7 cellular contexts compared by ENCODE assay signal in the genomic region with DNA sequence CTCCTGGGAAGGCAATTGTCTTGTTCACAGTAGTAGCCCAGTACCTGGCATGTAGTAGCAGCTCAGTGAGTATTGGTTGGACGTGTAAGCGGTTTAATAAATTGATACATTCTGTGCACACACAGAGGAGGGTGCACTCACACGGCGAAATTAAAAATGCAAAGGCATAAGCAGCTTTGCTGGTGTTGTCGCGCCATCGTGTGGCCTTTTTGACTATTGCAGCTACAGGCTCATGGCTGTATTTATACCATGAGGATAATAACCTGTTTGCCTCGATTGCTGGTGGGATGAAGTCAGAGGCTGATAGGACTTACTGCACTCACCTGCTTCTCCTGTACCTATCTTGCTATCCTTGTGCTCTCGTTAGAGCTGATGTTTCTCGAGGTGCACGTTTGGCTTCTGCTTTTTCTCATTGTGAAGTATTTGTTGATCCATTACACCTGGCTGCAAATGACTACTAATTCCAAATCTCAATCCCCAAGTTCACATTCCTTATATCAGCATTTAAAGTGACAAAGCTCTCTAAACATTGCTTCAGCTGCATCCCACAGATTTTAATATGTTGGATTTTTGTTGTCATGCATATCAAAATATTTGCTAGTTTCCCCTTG.
DNase-seq lines count a peak whose midpoint lies in the region; ATAC-seq, FAIRE-seq and TF ChIP-seq lines count a peak whose summit lies in the region.

No MANE protein-coding gene starts in this region.

- peak; percentile 91 for ATAC-seq in HG02642 (IDR thresholded peaks at IDR 0.05; ENCODE audit: poor library complexity, unreplicated experiment)

- TF ChIP-seq POLR2A in GM12891 (IDR thresholded peaks at IDR 0.05; ENCODE audit: low read depth, low read length), result no peak

- H3K4me3 Mint-ChIP-seq in brain, result no peak overlapping the region

- peak overlapping the region in 1 of 5 experiments; percentile 53 for H3K27ac Mint-ChIP-seq in brain

- FAIRE-seq in GM12891 (lab: Jason Lieb, UNC), result peak; percentile 93

- peaks cover 34% of the 10 kb centered on the region for H3K27me3 Mint-ChIP-seq in brain

- peaks cover 5% of the 10 kb centered on the region for H3K4me1 Mint-ChIP-seq in brain

- peaks cover 3% of the 10 kb centered on the region for H3K36me3 Mint-ChIP-seq in brain

- peaks cover 9 to 19% (median 15%) of the 10 kb centered on the region in 5 experiments for H3K9me3 Mint-ChIP-seq in brain

- peak; percentile 99 for TF ChIP-seq CTCF in brain (conservative IDR thresholded peaks at IDR 0.05)

- DNase-seq in GM12891 (ENCODE audit: insufficient read length, low spot score), result peak; percentile 37
- DNase-seq in NCI-H1694 (lab: John Stamatoyannopoulos, UW), result peak; percentile 43
- DNase-seq in T-helper 9 cell, result peak; percentile 48
- DNase-seq in inferior parietal cortex (ENCODE audit: extremely low spot score), result peak; percentile 92
- DNase-seq in stimulated activated CD4-positive, alpha-beta T cell treated with anti-CD3 and anti-CD28 coated beads, Interleukin-15, amount 100 ng/mL, for 48 hours (ENCODE audit: low read depth in 2 of 2), result peak; percentile 44 to 51

TF ChIP-seq in GM12891, 5 proteins besides CTCF, POLR2A, EP300 and RAD21:
- no peak for TF ChIP-seq PAX5 (IDR thresholded peaks at IDR 0.05; ENCODE audit: insufficient read depth, low read length, severe bottlenecking)
- TF ChIP-seq SPI1 (IDR thresholded peaks at IDR 0.05; ENCODE audit: low read depth, low read length), result no peak
- TF ChIP-seq TAF1 (IDR thresholded peaks at IDR 0.05; ENCODE audit: low read depth, low read length), result no peak
- TF ChIP-seq POU2F2 (IDR thresholded peaks at IDR 0.05; ENCODE audit: low read depth, low read length), result no peak
- no peak for TF ChIP-seq POLR2AphosphoS5 (IDR thresholded peaks at IDR 0.05; ENCODE audit: low read depth, low read length)

Comparison
In these comparisons a context has a peak if more than half of its experiments do, and no peak if none do; other contexts are left out.
1. Peak in every context shown above with its lines: DNase-seq and ATAC-seq.
2. DNase-seq: peak in every context shown above with its lines; median percentile 92 in inferior parietal cortex; 48 in T-helper 9 cell; 48 in stimulated activated CD4-positive, alpha-beta T cell treated with anti-CD3 and anti-CD28 coated beads, Interleukin-15, amount 100 ng/mL, for 48 hours; 43 in NCI-H1694; 37 in GM12891.